Comparison of ENCODE assay signal across 9 cellular contexts in the genomic region with DNA sequence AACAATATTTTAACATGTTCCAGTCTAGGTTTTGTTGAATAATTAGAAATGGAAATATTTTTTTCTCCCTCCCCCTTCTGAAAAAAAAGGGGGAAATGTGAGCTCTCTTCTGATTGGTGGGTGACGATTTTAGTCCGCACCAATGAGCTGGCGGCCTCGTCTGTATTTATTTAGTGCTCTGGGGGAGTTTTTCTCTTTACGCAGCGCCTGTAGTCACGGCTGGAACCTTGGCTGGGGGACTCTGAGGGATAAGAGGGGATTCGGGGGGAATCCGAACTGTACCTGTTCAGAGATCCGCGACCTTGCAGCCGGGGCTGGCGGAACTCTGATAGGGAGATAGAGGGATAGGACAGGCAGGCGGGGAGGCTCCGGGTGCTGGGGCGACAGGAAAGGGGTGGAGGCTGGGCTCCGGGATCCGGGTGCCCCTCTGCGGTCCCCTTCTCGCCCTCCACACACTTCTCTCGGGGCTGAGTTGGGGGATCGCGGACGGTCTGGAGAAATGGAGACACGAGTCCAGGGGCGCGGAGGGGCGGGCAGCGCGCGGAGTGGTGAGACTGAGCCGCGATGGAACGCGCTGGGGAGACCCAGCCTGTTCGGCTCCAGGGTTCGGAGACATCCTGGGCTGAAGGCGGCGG.
A peak's percentile ranks its signal among the peaks of the same experiment; 100 is the strongest.
DNase-seq lines count a peak whose midpoint lies in the region; ATAC-seq lines count a peak whose summit lies in the region.
"Had no signal": no experiment of that assay in that cellular context is flagged by ENCODE, and none has a peak within 500 bp of the region (broad histone marks: within the 10 kb centered on the region; RNA-seq: fewer than 3 reads in every experiment).

No MANE protein-coding gene starts in this region.

- H3K27ac Mint-ChIP-seq in effector memory CD8-positive, alpha-beta T cell: no peak overlapping the region

- intact Hi-C loops in posterior cingulate gyrus (cut with DNase I): no loop called here

- peaks cover 9 to 22% of the 10 kb centered on the region in 2 donors for H3K4me1 Mint-ChIP-seq in effector memory CD8-positive, alpha-beta T cell (ENCODE audit: low read depth in 2 of 2)

- peaks cover 75 to 99% of the 10 kb centered on the region in 2 donors for H3K27me3 Mint-ChIP-seq in effector memory CD8-positive, alpha-beta T cell

- peaks cover 0 to 1% of the 10 kb centered on the region in 2 donors for H3K9me3 Mint-ChIP-seq in effector memory CD8-positive, alpha-beta T cell

- DNase-seq in ELR (ENCODE audit: low read depth) (peak; percentile 56), NCI-H524 treated with DMSO at 0.1 percent for 48 hours (lab: John Stamatoyannopoulos, UW) (peak; percentile 11), posterior cingulate gyrus (peak in 6 of 10 donors; percentile 32 to 93 (median 64))
- DNase-seq in effector memory CD8-positive, alpha-beta T cell: no peak
- DNase-seq: activated CD4-positive, alpha-beta T cell treated with anti-CD3 and anti-CD28 coated beads, Interleukin-2, amount 50 U/mL, for 48 hours had no signal

- no peaks in the 10 kb centered on the region for H3K36me3 Mint-ChIP-seq in effector memory CD8-positive, alpha-beta T cell (ENCODE audit: insufficient read depth)

- peak overlapping the region; percentile 78 to 83 for H3K4me3 Mint-ChIP-seq in effector memory CD8-positive, alpha-beta T cell

- ATAC-seq in effector memory CD8-positive, alpha-beta T cell (replicated peaks): no peak
- ATAC-seq in HG03175 (IDR thresholded peaks at IDR 0.05; ENCODE audit: unreplicated experiment) (no peak), GM18867 (IDR thresholded peaks at IDR 0.05; ENCODE audit: unreplicated experiment) (no peak), HG03135 (IDR thresholded peaks at IDR 0.05; ENCODE audit: unreplicated experiment) (no peak), HG03342 (IDR thresholded peaks at IDR 0.05; ENCODE audit: unreplicated experiment) (no peak)

Comparison
In these comparisons a context has a peak if more than half of its experiments do, and no peak if none do; other contexts are left out.
1. DNase-seq: peak in ELR (single experiment), NCI-H524 treated with DMSO at 0.1 percent for 48 hours (single experiment) and posterior cingulate gyrus (6 of 10); none in effector memory CD8-positive, alpha-beta T cell (0 of 3).